In genomic region chr11:128905345-128906184, GRCh38 we compare ENCODE assay signal across 8 cellular contexts. TPM values are rescaled to one million over a fixed set of nuclear protein-coding genes. Genes with fewer than 3 reads are reported as not detected.
DNase-seq lines count a peak whose midpoint lies in the region; ATAC-seq, FAIRE-seq and TF ChIP-seq lines count a peak whose summit lies in the region.

No MANE protein-coding gene starts in this region.

- H3K4me2 ChIP-seq in SK-N-SH = peak overlapping the region; percentile 69; the same call in 1 of the 2 replicates

- H3K4me1 ChIP-seq in CD8-positive, alpha-beta T cell (ENCODE audit: insufficient read depth, low read length) = peaks cover 7% of the 10 kb centered on the region
- H3K4me1 ChIP-seq in HUES6 (ENCODE audit: control insufficient read depth, insufficient read depth, low read length) (peaks cover 37% of the 10 kb centered on the region), SK-N-SH (ENCODE audit: control insufficient read depth in 1 of 2, insufficient read depth in 2 of 2, low read depth in 1 of 2, low read length in 1 of 2) (peaks cover 16 to 26% of the 10 kb centered on the region in 2 experiments; a peak in 3 of 4 replicates)

- no peaks in the 10 kb centered on the region for H3K27me3 ChIP-seq in CD8-positive, alpha-beta T cell (ENCODE audit: insufficient read depth, low read length)
- H3K27me3 ChIP-seq in HUES6 (ENCODE audit: control insufficient read depth, insufficient read depth, low read length) = peaks cover 77% of the 10 kb centered on the region
- H3K27me3 ChIP-seq in SK-N-SH (ENCODE audit: insufficient read depth) = no peaks in the 10 kb centered on the region

- no peak for TF ChIP-seq EP300 in SK-N-SH (IDR thresholded peaks at IDR 0.05; ENCODE audit: borderline replicate concordance in 1 of 2, low read depth in 1 of 2, low read length in 1 of 2)

- no peaks in the 10 kb centered on the region for H3K9me3 Mint-ChIP-seq in CD8-positive, alpha-beta T cell
- peaks cover 0 to 11% (median 4%) of the 10 kb centered on the region in 5 experiments for H3K9me3 Mint-ChIP-seq in brain

- TF ChIP-seq CTCF in CD8-positive, alpha-beta T cell (IDR thresholded peaks at IDR 0.05) = peak; percentile 46
- TF ChIP-seq CTCF in SK-N-SH (IDR thresholded peaks at IDR 0.05) = peak; percentile 54
- peak; percentile 31 to 59 for TF ChIP-seq CTCF in brain (conservative IDR thresholded peaks at IDR 0.05)

- DNase-seq in CD8-positive, alpha-beta T cell = peak in 4 of 7 experiments; percentile 13 to 58 (median 44)
- DNase-seq in SK-N-SH (peak; percentile 86), islet precursor cell (peak; percentile 81), RCC 7860 (ENCODE audit: low spot score) (no peak)
- peak; percentile 16 for DNase-seq in stimulated activated CD4-positive, alpha-beta T cell treated with anti-CD3 and anti-CD28 coated beads, Interleukin-2, amount 100 ng/mL, for 4 hours (ENCODE audit: low read depth)

- H3K36me3 Mint-ChIP-seq in CD8-positive, alpha-beta T cell = no peaks in the 10 kb centered on the region
- no peaks in the 10 kb centered on the region for H3K36me3 Mint-ChIP-seq in brain

- H3K27me3 Mint-ChIP-seq in CD8-positive, alpha-beta T cell (ENCODE audit: low read depth) = peaks cover 40% of the 10 kb centered on the region
- peaks cover 45% of the 10 kb centered on the region for H3K27me3 Mint-ChIP-seq in brain

- no peak overlapping the region for H3K27ac Mint-ChIP-seq in CD8-positive, alpha-beta T cell
- H3K27ac Mint-ChIP-seq in brain = peak overlapping the region in 2 of 5 experiments; percentile 58

- no peaks in the 10 kb centered on the region for H3K9me3 ChIP-seq in CD8-positive, alpha-beta T cell (ENCODE audit: low read length)
- H3K9me3 ChIP-seq in HUES6 (ENCODE audit: control insufficient read depth, insufficient read depth, low read depth, low read length) (no peaks in the 10 kb centered on the region), SK-N-SH (no peaks in the 10 kb centered on the region)

- no peak for FAIRE-seq in RCC 7860 (lab: Jason Lieb, UNC)

- ATAC-seq in CD8-positive, alpha-beta T cell = peak; percentile 77
- ATAC-seq in GM19395 (IDR thresholded peaks at IDR 0.05; ENCODE audit: unreplicated experiment) = peak; percentile 58

- WGBS in SK-N-SH (ENCODE audit: low lambda C conversion rate) = 8% methylated on average over 24 of the region's 45 CpGs

- CTCF ChIA-PET in CD8-positive, alpha-beta T cell (lab: Charles Lee) = interaction anchor here (0.6 to 6.5 kb wide), 9 partner anchors 9 to 876 kb away, joined by 3 to 91 read pairs (median 4); partner anchors contain the start of gene KCNJ5
- CTCF ChIA-PET in SK-N-SH (lab: Yijun Ruan, JAX) = interaction anchor here (0.9 to 13.6 kb wide), 7 partner anchors 13 to 900 kb away, joined by 3 to 201 read pairs (median 5); partner anchors contain the start of genes KCNJ5 and TP53AIP1

- no peak overlapping the region for H3K27ac ChIP-seq in CD8-positive, alpha-beta T cell (ENCODE audit: low read depth, low read length)
- no peak overlapping the region for H3K27ac ChIP-seq in HUES6 (ENCODE audit: low read depth, low read length)
- H3K27ac ChIP-seq in SK-N-SH (ENCODE audit: low read depth in 2 of 2, low read length in 1 of 2) = no peak overlapping the region; a peak in 1 of 4 replicates

- no peaks in the 10 kb centered on the region for H3K79me2 ChIP-seq in SK-N-SH (ENCODE audit: insufficient read depth)

- H4K20me1 ChIP-seq in SK-N-SH (ENCODE audit: insufficient read depth) = no peaks in the 10 kb centered on the region

- TF ChIP-seq RAD21 in SK-N-SH (IDR thresholded peaks at IDR 0.05; ENCODE audit: low read length) = no peak

- peak overlapping the region; percentile 60 for H3K4me3 ChIP-seq in CD8-positive, alpha-beta T cell (ENCODE audit: low read depth, low read length)
- H3K4me3 ChIP-seq in HUES6 (ENCODE audit: low read depth, low read length) = peak overlapping the region; percentile 70
- peak overlapping the region; percentile 46 to 53 for H3K4me3 ChIP-seq in SK-N-SH (ENCODE audit: low read depth in 2 of 2, low read length in 1 of 2)

- H3K9me2 ChIP-seq in SK-N-SH = no peaks in the 10 kb centered on the region

- H3K4me1 Mint-ChIP-seq in CD8-positive, alpha-beta T cell (ENCODE audit: low read depth) = peaks cover 21% of the 10 kb centered on the region
- H3K4me1 Mint-ChIP-seq in brain = peaks cover 64% of the 10 kb centered on the region

- intact Hi-C loops in CD8-positive, alpha-beta T cell (cut with DNase I, micrococcal nuclease) = loop anchor here in 1 of 2 experiments (1.0 to 5.0 kb wide), 2 partner anchors 21 to 168 kb away; no protein-coding TSS in a partner anchor

- H2AFZ ChIP-seq in SK-N-SH (ENCODE audit: low read depth) = peak overlapping the region; percentile 78; the same call in 1 of the 2 replicates

- H3K9ac ChIP-seq in HUES6 (ENCODE audit: low read length) (no peak overlapping the region), SK-N-SH (peak overlapping the region; percentile 45; the same call in 1 of the 2 replicates)

- POLR2A ChIA-PET in CD8-positive, alpha-beta T cell (lab: Charles Lee) = interaction anchor here (1.0 kb wide), 1 partner anchor 69 kb away, joined by 3 read pairs; no protein-coding TSS in a partner anchor
- POLR2A ChIA-PET in SK-N-SH (lab: Yijun Ruan, JAX) = interaction anchor here (0.6 kb wide), 1 partner anchor 44 kb away, joined by 4 read pairs; no protein-coding TSS in a partner anchor

- peaks cover 5% of the 10 kb centered on the region for H3F3A ChIP-seq in SK-N-SH (replicated peaks; ENCODE audit: insufficient read depth)

- H3K4me3 Mint-ChIP-seq in CD8-positive, alpha-beta T cell = peak overlapping the region; percentile 79
- peak overlapping the region in 4 of 5 experiments; percentile 60 to 76 (median 74) for H3K4me3 Mint-ChIP-seq in brain

- H3K36me3 ChIP-seq in CD8-positive, alpha-beta T cell (ENCODE audit: insufficient read depth, low read length) = no peaks in the 10 kb centered on the region
- no peaks in the 10 kb centered on the region for H3K36me3 ChIP-seq in HUES6 (ENCODE audit: control insufficient read depth, insufficient read depth, low read length)
- H3K36me3 ChIP-seq in SK-N-SH (replicated peaks in 1 of 2; ENCODE audit: control insufficient read depth in 1 of 2, insufficient read depth in 2 of 2, low read length in 1 of 2) = no peaks in the 10 kb centered on the region

TF ChIP-seq in SK-N-SH, 30 proteins besides CTCF, POLR2A, EP300 and RAD21:
- 0 out of 2 replicates have a peak, but pooled peaks have one; percentile 0 for TF ChIP-seq SMC3 (IDR thresholded peaks at IDR 0.05; ENCODE audit: low read depth, low read length)
- TF ChIP-seq RFX5 (IDR thresholded peaks at IDR 0.05; ENCODE audit: low read length) = no peak
- no peak for TF ChIP-seq NRF1 (IDR thresholded peaks at IDR 0.05; ENCODE audit: low read depth, low read length)
- TF ChIP-seq TCF12 (IDR thresholded peaks at IDR 0.05) = no peak

RNA-seq across cellular contexts. Expression of gene KCNJ5, which starts 14.4 kb away (rescaled TPM):
- total RNA-seq in CD8-positive, alpha-beta T cell = not detected
- polyA plus RNA-seq in SK-N-SH (2012; rRNA removed) (0.03 TPM in 1 of 2 replicates, not detected in the other), brain (ENCODE audit: insufficient read depth, low read depth, low replicate concordance) (1.3 TPM)
- not detected in 2 replicates for polyA plus RNA-seq in SK-N-SH (2012; cell fraction: cytosol; rRNA removed)
- polyA plus RNA-seq in SK-N-SH (2012; cell fraction: nucleus; rRNA removed) = 0.01 TPM in 1 of 2 replicates, not detected in the other

RNA-seq across cellular contexts. Expression of gene TP53AIP1, which starts 37.1 kb away (rescaled TPM):
- under 1 TPM in 1 of 2 experiments, not detected in 1; 0.24 TPM for total RNA-seq in CD8-positive, alpha-beta T cell
- polyA plus RNA-seq in SK-N-SH (2012; rRNA removed) (0.05 TPM in 2 replicates), brain (ENCODE audit: insufficient read depth, low read depth, low replicate concordance) (0.44 TPM)
- 0.01 TPM in 1 of 2 replicates, not detected in the other for polyA plus RNA-seq in SK-N-SH (2012; cell fraction: cytosol; rRNA removed)
- polyA plus RNA-seq in SK-N-SH (2012; cell fraction: nucleus; rRNA removed) = 0.15 and 0.30 TPM in 2 replicates

RNA-seq across cellular contexts. Expression of gene KCNJ1, which starts 38.5 kb away (rescaled TPM):
- not detected for total RNA-seq in CD8-positive, alpha-beta T cell
- 0.03 TPM in 1 of 2 replicates, not detected in the other for polyA plus RNA-seq in SK-N-SH (2012; rRNA removed)
- polyA plus RNA-seq in SK-N-SH (2012; cell fraction: cytosol; rRNA removed) = under 0.01 and 0.01 TPM in 2 replicates
- 0.21 TPM in 1 of 2 replicates, not detected in the other for polyA plus RNA-seq in SK-N-SH (2012; cell fraction: nucleus; rRNA removed)
- not detected for polyA plus RNA-seq in brain (ENCODE audit: insufficient read depth, low read depth, low replicate concordance)
